Comparison of ENCODE assay signal across 8 cellular contexts in genomic region chr15:83108266-83109219, GRCh38. TPM values are rescaled to one million over a fixed set of nuclear protein-coding genes. Genes with fewer than 3 reads are reported as not detected.
DNase-seq lines count a peak whose midpoint lies in the region; ATAC-seq and TF ChIP-seq lines count a peak whose summit lies in the region.

No MANE protein-coding gene starts in this region.

- H3K4me1 Mint-ChIP-seq in chondrocyte (ENCODE audit: low read depth), result peaks cover 50% of the 10 kb centered on the region
- peaks cover 9% of the 10 kb centered on the region for H3K4me1 Mint-ChIP-seq in memory B cell

- H3K9me3 Mint-ChIP-seq in chondrocyte (ENCODE audit: low read depth), result no peaks in the 10 kb centered on the region
- H3K9me3 Mint-ChIP-seq in memory B cell, result peaks cover 3% of the 10 kb centered on the region

- DNase-seq in activated CD4-positive, alpha-beta T cell treated with anti-CD3 and anti-CD28 coated beads for 48 hours, result peak; percentile 11
- no peak for DNase-seq in activated CD4-positive, alpha-beta T cell treated with anti-CD3 and anti-CD28 coated beads, Interleukin-2, amount 50 U/mL, for 4 hours
- DNase-seq in NOMO-1 treated with dmso at 0.1 percent for 144 hours (lab: John Stamatoyannopoulos, UW; ENCODE audit: unreplicated experiment) (peak; percentile 91), chondrocyte (ENCODE audit: low spot score) (no peak), memory B cell (ENCODE audit: low spot score in 2 of 2) (peak; percentile 9 to 22), ureter (ENCODE audit: low spot score) (peak; percentile 61), NCI-H2081 treated with DMSO at 0.1 percent for 48 hours (lab: John Stamatoyannopoulos, UW) (no peak)

- H3K27me3 Mint-ChIP-seq in chondrocyte (ENCODE audit: low read depth), result no peaks in the 10 kb centered on the region
- H3K27me3 Mint-ChIP-seq in memory B cell, result peaks cover 34% of the 10 kb centered on the region

- H3K36me3 Mint-ChIP-seq in chondrocyte (ENCODE audit: low read depth) (peaks cover 3% of the 10 kb centered on the region), memory B cell (peaks cover 3% of the 10 kb centered on the region)

- TF ChIP-seq CTCF in chondrocyte (IDR thresholded peaks at IDR 0.05), result no peak

- peak overlapping the region; percentile 81 for H3K4me3 Mint-ChIP-seq in chondrocyte (ENCODE audit: unreplicated experiment)
- H3K4me3 Mint-ChIP-seq in memory B cell, result peak overlapping the region; percentile 66

- ATAC-seq in HG02678 (IDR thresholded peaks at IDR 0.05; ENCODE audit: unreplicated experiment), result peak; percentile 63
- ATAC-seq in memory B cell (ENCODE audit: low read depth), result peak; percentile 84

- H3K27ac Mint-ChIP-seq in chondrocyte (ENCODE audit: unreplicated experiment), result peak overlapping the region; percentile 47
- no peak overlapping the region for H3K27ac Mint-ChIP-seq in memory B cell

RNA-seq across cellular contexts. Expression of gene TM6SF1, which starts 1.1 kb away (rescaled TPM):
- total RNA-seq in chondrocyte, result 4.5 to 22.3 TPM (median 21.9 TPM) in 3 replicates
- total RNA-seq in ureter, result 8.7 TPM

RNA-seq across cellular contexts. Expression of gene BTBD1, which starts 41.5 kb away (rescaled TPM):
- total RNA-seq in chondrocyte, result 51.4 to 55.0 TPM (median 53.3 TPM) in 3 replicates
- 64.9 TPM for total RNA-seq in ureter

Comparison
In these comparisons a context has a peak if more than half of its experiments do, and no peak if none do; other contexts are left out.
1. DNase-seq: peak in activated CD4-positive, alpha-beta T cell treated with anti-CD3 and anti-CD28 coated beads for 48 hours (single experiment), NOMO-1 treated with dmso at 0.1 percent for 144 hours (single experiment), memory B cell (2 of 2) and ureter (single experiment); none in activated CD4-positive, alpha-beta T cell treated with anti-CD3 and anti-CD28 coated beads, Interleukin-2, amount 50 U/mL, for 4 hours (0 of 2), chondrocyte (single experiment) and NCI-H2081 treated with DMSO at 0.1 percent for 48 hours (single experiment).